11 cellular contexts compared by ENCODE assay signal in the genomic region with DNA sequence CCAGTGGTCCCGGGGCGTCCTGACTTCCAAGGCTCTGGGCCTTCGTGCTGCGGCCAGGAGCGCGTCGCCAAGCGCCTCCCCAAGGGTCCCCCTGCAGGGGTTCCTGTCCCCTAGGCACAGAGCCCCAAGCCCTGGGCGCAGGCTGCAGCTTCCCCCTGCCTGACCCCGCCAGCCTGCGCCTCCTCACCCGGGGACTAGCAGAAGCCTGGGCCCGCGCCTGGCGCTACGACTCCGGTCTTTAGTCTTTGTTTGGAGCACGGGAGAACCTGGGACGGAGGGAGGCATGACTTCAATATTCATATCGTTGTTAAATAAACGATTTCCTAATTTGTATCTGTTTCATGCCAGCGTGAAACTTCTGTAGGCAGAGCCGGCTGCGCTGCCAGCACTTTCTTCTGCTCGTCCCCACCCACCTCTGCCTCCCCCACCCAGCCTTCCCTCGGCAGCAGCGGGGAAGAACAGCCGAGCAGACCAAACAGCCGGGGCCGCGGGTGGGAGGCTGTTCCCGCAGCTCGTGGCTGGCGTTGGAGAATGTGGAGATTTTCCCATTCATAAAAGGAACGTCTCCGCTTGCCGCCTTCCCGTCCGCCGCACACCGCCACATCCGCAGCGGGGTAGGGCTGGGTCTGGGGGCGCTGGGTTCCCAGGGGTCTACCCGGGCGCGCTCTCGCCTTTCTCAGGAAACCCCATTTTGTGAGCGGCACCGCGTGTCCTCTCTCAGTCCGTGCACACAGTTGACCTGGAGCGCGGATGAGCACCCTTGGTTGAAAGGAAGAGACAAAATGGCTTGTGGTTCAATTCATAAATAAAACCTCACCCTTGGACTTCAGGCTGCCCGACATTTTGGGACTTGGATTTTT. TPM values are rescaled to one million over a fixed set of nuclear protein-coding genes. Genes with fewer than 3 reads are reported as not detected.
A peak's percentile ranks its signal among the peaks of the same experiment; 100 is the strongest.
DNase-seq lines count a peak whose midpoint lies in the region; ATAC-seq and TF ChIP-seq lines count a peak whose summit lies in the region.
"Had no signal": no experiment of that assay in that cellular context is flagged by ENCODE, and none has a peak within 500 bp of the region (broad histone marks: within the 10 kb centered on the region; RNA-seq: fewer than 3 reads in every experiment).

No MANE protein-coding gene starts in this region.

- DNase-seq in stimulated activated naive CD8-positive, alpha-beta T cell treated with anti-CD3 and anti-CD28 coated beads, Interleukin-15, amount 100 ng/mL, for 72 hours: no peak
- DNase-seq in stimulated activated naive CD8-positive, alpha-beta T cell treated with anti-CD3 and anti-CD28 coated beads, Interleukin-15, Interleukin-2, amounts not matched to agents 100 U/mL and 50 U/mL, for 24 hours: no peak
- DNase-seq in coronary artery (ENCODE audit: low spot score) (no peak), naive B cell (no peak), NCI-H82 treated with DMSO at 0.1 percent for 48 hours (lab: John Stamatoyannopoulos, UW; ENCODE audit: unreplicated experiment) (no peak), RKO (ENCODE audit: low spot score) (no peak), NCI-H2196 treated with DMSO at 0.1 percent for 48 hours (lab: John Stamatoyannopoulos, UW; ENCODE audit: unreplicated experiment) (no peak), midbrain (lab: John Stamatoyannopoulos, UW) (no peak)
- DNase-seq: activated naive CD4-positive, alpha-beta T cell treated with anti-CD3 and anti-CD28 coated beads, Interleukin-2, amount 50 U/mL, for 16 hours had no signal

- H3K27me3 Mint-ChIP-seq in stimulated activated naive CD8-positive, alpha-beta T cell treated with anti-CD3 and anti-CD28 coated beads, Interleukin-15, amount 100 ng/mL, for 72 hours: peaks cover 96% of the 10 kb centered on the region
- H3K27me3 Mint-ChIP-seq in naive B cell: peaks cover 52 to 75% (median 67%) of the 10 kb centered on the region in 3 donors

- H3K27ac ChIP-seq in coronary artery: no peak overlapping the region
- H3K27ac ChIP-seq: neutrophil had no signal

- no peak overlapping the region for H3K27ac Mint-ChIP-seq in stimulated activated naive CD8-positive, alpha-beta T cell treated with anti-CD3 and anti-CD28 coated beads, Interleukin-15, amount 100 ng/mL, for 72 hours
- H3K27ac Mint-ChIP-seq in naive B cell: no peak overlapping the region
- H3K27ac Mint-ChIP-seq: IgD-negative memory B cell had no signal

- no peaks in the 10 kb centered on the region for H3K36me3 Mint-ChIP-seq in naive B cell

- peaks cover 20% of the 10 kb centered on the region for H3K4me1 Mint-ChIP-seq in stimulated activated naive CD8-positive, alpha-beta T cell treated with anti-CD3 and anti-CD28 coated beads, Interleukin-15, amount 100 ng/mL, for 72 hours
- H3K4me1 Mint-ChIP-seq in naive B cell: peaks cover 0 to 10% (median 3%) of the 10 kb centered on the region in 3 donors

- TF ChIP-seq CTCF in coronary artery (IDR thresholded peaks at IDR 0.05): no peak

- no peak for ATAC-seq in stimulated activated naive CD8-positive, alpha-beta T cell treated with anti-CD3 and anti-CD28 coated beads, Interleukin-15, amount 100 ng/mL, for 72 hours
- no peak for ATAC-seq in stimulated activated naive CD8-positive, alpha-beta T cell treated with anti-CD3 and anti-CD28 coated beads, Interleukin-15, Interleukin-2, amounts not matched to agents 100 U/mL and 50 U/mL, for 24 hours
- no peak for ATAC-seq in naive B cell (ENCODE audit: low read depth in 2 of 2)

- H3K4me3 ChIP-seq in coronary artery: peak overlapping the region; percentile 68

- no peaks in the 10 kb centered on the region for H3K9me3 Mint-ChIP-seq in stimulated activated naive CD8-positive, alpha-beta T cell treated with anti-CD3 and anti-CD28 coated beads, Interleukin-15, amount 100 ng/mL, for 72 hours
- peaks cover 0 to 4% (median 0%) of the 10 kb centered on the region in 7 donors for H3K9me3 Mint-ChIP-seq in naive B cell

- peak overlapping the region; percentile 55 to 58 for H3K4me3 Mint-ChIP-seq in stimulated activated naive CD8-positive, alpha-beta T cell treated with anti-CD3 and anti-CD28 coated beads, Interleukin-15, amount 100 ng/mL, for 72 hours
- peak overlapping the region in 5 of 8 donors; percentile 49 to 70 (median 63) for H3K4me3 Mint-ChIP-seq in naive B cell

RNA-seq across cellular contexts. Expression of gene TRIM67, which starts 0.8 kb away (rescaled TPM):
- polyA plus RNA-seq in naive B cell (ENCODE audit: low read depth in 6 of 6): not detected
- polyA plus RNA-seq: IgD-negative memory B cell had no signal
